Comparison of ENCODE assay signal across 21 cellular contexts in genomic region chr12:66399626-66399931, GRCh38.
DNase-seq lines count a peak whose midpoint lies in the region; ATAC-seq and TF ChIP-seq lines count a peak whose summit lies in the region.
"Had no signal": no experiment of that assay in that cellular context is flagged by ENCODE, and none has a peak within 500 bp of the region (broad histone marks: within the 10 kb centered on the region; RNA-seq: fewer than 3 reads in every experiment).

No MANE protein-coding gene starts in this region.

- DNase-seq in DMS 273 treated with DMSO at 0.1 percent for 48 hours (lab: John Stamatoyannopoulos, UW) (peak; percentile 60), HL-60 (ENCODE audit: low read depth in 1 of 2, low spot score in 1 of 2) (no peak), astrocyte of the hippocampus (ENCODE audit: low read depth, low spot score) (peak; percentile 34), mesothelial cell of epicardium (ENCODE audit: low spot score in 2 of 2, unreplicated experiment in 2 of 2) (no peak), medulla oblongata (ENCODE audit: extremely low spot score) (no peak), omental fat pad (ENCODE audit: low spot score) (no peak), posterior cingulate gyrus (no peak)
- DNase-seq: CD4-positive, alpha-beta memory T cell; COR-L47; DMS79; EL; GDM1; KBM-7; NCI-H1105 treated with DMSO at 0.1 percent for 48 hours; NCI-H146; NCI-H1930; NCI-H2107; SHP77 treated with DMSO at 0.1 percent for 48 hours had no signal

- H3K9me3 Mint-ChIP-seq in mesothelial cell of epicardium: no peaks in the 10 kb centered on the region
- H3K9me3 Mint-ChIP-seq: CD4-positive, alpha-beta memory T cell had no signal

- H3K27ac Mint-ChIP-seq in mesothelial cell of epicardium: peak overlapping the region; percentile 51
- H3K27ac Mint-ChIP-seq: CD4-positive, alpha-beta memory T cell had no signal

- H3K4me3 Mint-ChIP-seq in mesothelial cell of epicardium: no peak overlapping the region
- H3K4me3 Mint-ChIP-seq: CD4-positive, alpha-beta memory T cell had no signal

- no peak for ATAC-seq in omental fat pad (ENCODE audit: low FRiP score)
- ATAC-seq in HG02981 (IDR thresholded peaks at IDR 0.05; ENCODE audit: unreplicated experiment): no peak
- ATAC-seq: GM12878 had no signal

- H3K4me1 Mint-ChIP-seq in mesothelial cell of epicardium: peaks cover 16% of the 10 kb centered on the region

- peak overlapping the region; percentile 50 for H3K27ac ChIP-seq in HL-60 (replicated peaks)

- peaks cover 5% of the 10 kb centered on the region for H3K36me3 Mint-ChIP-seq in mesothelial cell of epicardium
- H3K36me3 Mint-ChIP-seq: CD4-positive, alpha-beta memory T cell had no signal

- no peak for TF ChIP-seq CTCF in HL-60 (IDR thresholded peaks at IDR 0.05; ENCODE audit: insufficient read depth, low read length)
- no peak for TF ChIP-seq CTCF in mesothelial cell of epicardium (IDR thresholded peaks at IDR 0.05; ENCODE audit: unreplicated experiment)
- no peak for TF ChIP-seq CTCF in omental fat pad (IDR thresholded peaks at IDR 0.05)

- no peaks in the 10 kb centered on the region for H3K27me3 Mint-ChIP-seq in mesothelial cell of epicardium (ENCODE audit: low read depth)

- no peak overlapping the region for H3K4me3 ChIP-seq in HL-60 (replicated peaks; ENCODE audit: insufficient read depth, low read length)
- H3K4me3 ChIP-seq: GM12878, MG63 had no signal

- no peaks in the 10 kb centered on the region for H3K27me3 ChIP-seq in HL-60 (ENCODE audit: insufficient read depth, poor library complexity, severe bottlenecking)
- H3K27me3 ChIP-seq: MG63 had no signal

- intact Hi-C loops in posterior cingulate gyrus (cut with DNase I): no loop called here

Comparison
In these comparisons a context has a peak if more than half of its experiments do, and no peak if none do; other contexts are left out.
1. DNase-seq: peak in DMS 273 treated with DMSO at 0.1 percent for 48 hours (single experiment) and astrocyte of the hippocampus (single experiment); none in HL-60 (0 of 2), mesothelial cell of epicardium (0 of 2), medulla oblongata (single experiment), omental fat pad (single experiment) and posterior cingulate gyrus (0 of 10).